In genomic region chr14:45919995-45920394, GRCh38 we compare ENCODE assay signal across 8 cellular contexts.
A peak's percentile ranks its signal among the peaks of the same experiment; 100 is the strongest.
DNase-seq lines count a peak whose midpoint lies in the region; TF ChIP-seq lines count a peak whose summit lies in the region.
"Not testable (repeated sequence)": the region's sequence is repeated elsewhere in the genome, so short reads cannot be mapped to it uniquely, and the experiment has no call there.

No MANE protein-coding gene starts in this region.

- H3K27ac ChIP-seq in brain microvascular endothelial cell, epithelial cell of prostate: not testable (repeated sequence)

- not testable (repeated sequence) for H3K27me3 ChIP-seq in brain microvascular endothelial cell (replicated peaks)

- DNase-seq in COLO829 (ENCODE audit: low spot score): peak; percentile 24
- DNase-seq in HS-5 (ENCODE audit: low read depth): peak; percentile 1
- peak; percentile 16 for DNase-seq in NCI-H1105 treated with DMSO at 0.1 percent for 48 hours (lab: John Stamatoyannopoulos, UW)
- DNase-seq in NCI-H748 (lab: John Stamatoyannopoulos, UW; ENCODE audit: unreplicated experiment): peak; percentile 91
- DNase-seq in RPMI7951 (ENCODE audit: low read depth): peak; percentile 58
- peak; percentile 7 for DNase-seq in brain microvascular endothelial cell
- DNase-seq in epithelial cell of prostate (ENCODE audit: low read depth, low spot score): peak; percentile 24
- peak; percentile 78 for DNase-seq in renal cortical epithelial cell (ENCODE audit: low read depth)

- not testable (repeated sequence) for H3K36me3 ChIP-seq in brain microvascular endothelial cell (replicated peaks)

- TF ChIP-seq CTCF in brain microvascular endothelial cell (IDR thresholded peaks at IDR 0.05; ENCODE audit: low read depth, low read length, missing control alignments): not testable (repeated sequence)

- in situ Hi-C loops in brain microvascular endothelial cell (cut with HindIII; ENCODE audit: low pct_ligation_motif_present, low sequenced_read_pairs): not testable (repeated sequence)

- H3K4me3 ChIP-seq in brain microvascular endothelial cell (ENCODE audit: low read depth, low read length): not testable (repeated sequence)

Comparison
In these comparisons a context has a peak if more than half of its experiments do, and no peak if none do; other contexts are left out.
1. DNase-seq: peak in every context shown above with its lines; median percentile 91 in NCI-H748; 78 in renal cortical epithelial cell; 58 in RPMI7951; 24 in COLO829; 24 in epithelial cell of prostate; 16 in NCI-H1105 treated with DMSO at 0.1 percent for 48 hours; 7 in brain microvascular endothelial cell; 1 in HS-5.